ENCODE assay signal across 30 cellular contexts in genomic region chr12:81120961-81121360, GRCh38. TPM values are rescaled to one million over a fixed set of nuclear protein-coding genes. Genes with fewer than 3 reads are reported as not detected.
"Had no signal": no experiment of that assay in that cellular context is flagged by ENCODE, and none has a peak within 500 bp of the region (broad histone marks: within the 10 kb centered on the region; RNA-seq: fewer than 3 reads in every experiment).

No MANE protein-coding gene starts in this region.

- H3K4me1 Mint-ChIP-seq: naive thymus-derived CD8-positive, alpha-beta T cell; nephron progenitor cell; neural crest cell; stimulated activated memory B cell treated with anti-CD40 and anti-IgM and Interleukin-4, amounts not matched to agents 10 μg/mL and 1 μg/mL and 100 μg/mL, for 72 hours; stimulated activated naive CD8-positive, alpha-beta T cell treated with anti-CD3 and anti-CD28 coated beads, Interleukin-15, amount 100 ng/mL, for 72 hours had no signal

- H3K27me3 Mint-ChIP-seq: naive thymus-derived CD8-positive, alpha-beta T cell; natural killer cell treated with Interleukin-12 subunit alpha and Interleukin-12 subunit beta and Interleukin-15 and Interleukin-18, amount 100 ng/mL, for 72 hours; stimulated activated memory B cell treated with anti-CD40 and anti-IgM and Interleukin-4, amounts not matched to agents 10 μg/mL and 1 μg/mL and 100 μg/mL, for 72 hours; stimulated activated naive CD8-positive, alpha-beta T cell treated with anti-CD3 and anti-CD28 coated beads, Interleukin-15, amount 100 ng/mL, for 72 hours; type B pancreatic cell had no signal

- H3K4me2 ChIP-seq: smooth muscle cell had no signal

- H3K27ac ChIP-seq: neutrophil, pancreas, psoas muscle, skin epidermis, spleen, suprapubic skin, testis, tibial artery, transverse colon, upper lobe of right lung, uterus had no signal

- H3K4me1 ChIP-seq: psoas muscle, spleen, suprapubic skin, testis, tibial artery, transverse colon, upper lobe of right lung, uterus had no signal

- H3K36me3 Mint-ChIP-seq: stimulated activated memory B cell treated with anti-CD40 and anti-IgM and Interleukin-4, amounts not matched to agents 10 μg/mL and 1 μg/mL and 100 μg/mL, for 72 hours had no signal

- H3K4me3 Mint-ChIP-seq: naive thymus-derived CD8-positive, alpha-beta T cell; natural killer cell treated with Interleukin-12 subunit alpha and Interleukin-12 subunit beta and Interleukin-15 and Interleukin-18, amount 100 ng/mL, for 72 hours; nephron progenitor cell; neural crest cell; stimulated activated memory B cell treated with anti-CD40 and anti-IgM and Interleukin-4, amounts not matched to agents 10 μg/mL and 1 μg/mL and 100 μg/mL, for 72 hours; stimulated activated naive CD8-positive, alpha-beta T cell treated with anti-CD3 and anti-CD28 coated beads, Interleukin-15, amount 100 ng/mL, for 72 hours; type B pancreatic cell had no signal

- H3K36me3 ChIP-seq: neutrophil, pancreas, spleen, suprapubic skin, transverse colon, upper lobe of right lung, uterus had no signal

- FAIRE-seq: pancreas had no signal

- H3K27ac Mint-ChIP-seq: naive thymus-derived CD8-positive, alpha-beta T cell; natural killer cell treated with Interleukin-12 subunit alpha and Interleukin-12 subunit beta and Interleukin-15 and Interleukin-18, amount 100 ng/mL, for 72 hours; nephron progenitor cell; stimulated activated memory B cell treated with anti-CD40 and anti-IgM and Interleukin-4, amounts not matched to agents 10 μg/mL and 1 μg/mL and 100 μg/mL, for 72 hours; stimulated activated naive CD8-positive, alpha-beta T cell treated with anti-CD3 and anti-CD28 coated beads, Interleukin-15, amount 100 ng/mL, for 72 hours; type B pancreatic cell had no signal

- ATAC-seq: naive thymus-derived CD8-positive, alpha-beta T cell; natural killer cell treated with Interleukin-12 subunit alpha and Interleukin-12 subunit beta and Interleukin-15 and Interleukin-18, amount 100 ng/mL, for 72 hours; psoas muscle; right cardiac atrium; sciatic nerve; stimulated activated memory B cell treated with anti-CD40 and anti-IgM and Interleukin-4, amounts not matched to agents 10 μg/mL and 1 μg/mL and 100 μg/mL, for 72 hours; stimulated activated naive CD8-positive, alpha-beta T cell treated with anti-CD3 and anti-CD28 coated beads, Interleukin-15, amount 100 ng/mL, for 72 hours; stimulated activated naive CD8-positive, alpha-beta T cell treated with anti-CD3 and anti-CD28 coated beads, Interleukin-15, Interleukin-2, amounts not matched to agents 100 U/mL and 50 U/mL, for 24 hours; upper lobe of right lung had no signal

- H3K4me3 ChIP-seq: pancreas, psoas muscle, skin epidermis, smooth muscle cell, spleen, suprapubic skin, testis, tibial artery, transverse colon, upper lobe of right lung, uterus had no signal

- DNase-seq: naive thymus-derived CD8-positive, alpha-beta T cell; nephron progenitor cell; nucleus accumbens; pancreas; psoas muscle; right cardiac atrium; spleen; stimulated activated CD4-positive, alpha-beta T cell treated with anti-CD3 and anti-CD28 coated beads, Interleukin-12 subunit alpha, Interleukin-12 subunit beta, amount 100 ng/mL, for 4 hours; stimulated activated CD4-positive, alpha-beta T cell treated with anti-CD3 and anti-CD28 coated beads, Interleukin-1b, Interleukin-23, amount 100 ng/mL, for 48 hours; stimulated activated CD4-positive, alpha-beta T cell treated with anti-CD3 and anti-CD28 coated beads, Interleukin-4, amount 100 ng/mL, for 1 hour; stimulated activated CD4-positive, alpha-beta T cell treated with anti-CD3 and anti-CD28 coated beads, Interleukin-4, amount 100 ng/mL, for 4 hours; stimulated activated CD8-positive, alpha-beta memory T cell treated with anti-CD3 and anti-CD28 coated beads, Interleukin-4, amount 100 ng/mL, for 48 hours; stimulated activated naive CD4-positive, alpha-beta T cell; stimulated activated naive CD8-positive, alpha-beta T cell treated with anti-CD3 and anti-CD28 coated beads, Interleukin-15, amount 100 ng/mL, for 72 hours; stimulated activated naive CD8-positive, alpha-beta T cell treated with anti-CD3 and anti-CD28 coated beads, Interleukin-15, Interleukin-2, amounts not matched to agents 100 U/mL and 50 U/mL, for 24 hours; substantia nigra; testis; tibial artery; transverse colon; upper lobe of right lung; uterus had no signal

- H3K27me3 ChIP-seq: neutrophil, pancreas, spleen, suprapubic skin, testis, tibial artery, transverse colon, upper lobe of right lung, uterus had no signal

- H3K9me3 ChIP-seq: neutrophil, pancreas, psoas muscle, suprapubic skin, testis, transverse colon, upper lobe of right lung, uterus had no signal

RNA-seq across cellular contexts. Expression of gene ACSS3, which starts 43.1 kb away (rescaled TPM):
- total RNA-seq: naive thymus-derived CD8-positive, alpha-beta T cell; natural killer cell treated with Interleukin-12 subunit alpha and Interleukin-12 subunit beta and Interleukin-15 and Interleukin-18, amount 100 ng/mL, for 72 hours had no signal
- polyA plus RNA-seq: naive thymus-derived CD8-positive, alpha-beta T cell had no signal
